10 cellular contexts compared by ENCODE assay signal in genomic region chr10:128087884-128088695, GRCh38. TPM values are rescaled to one million over a fixed set of nuclear protein-coding genes. Genes with fewer than 3 reads are reported as not detected.
DNase-seq lines count a peak whose midpoint lies in the region; ATAC-seq and TF ChIP-seq lines count a peak whose summit lies in the region.
"Had no signal": no experiment of that assay in that cellular context is flagged by ENCODE, and none has a peak within 500 bp of the region (broad histone marks: within the 10 kb centered on the region; RNA-seq: fewer than 3 reads in every experiment).

No MANE protein-coding gene starts in this region.

- H3K9me3 ChIP-seq in BE2C = no peaks in the 10 kb centered on the region

- ATAC-seq in SK-N-SH treated with all-trans-retinoic acid at 6 μM for 48 hours = peak; percentile 44
- ATAC-seq in GM19035 (IDR thresholded peaks at IDR 0.05; ENCODE audit: unreplicated experiment) = no peak
- ATAC-seq in GM19452 (IDR thresholded peaks at IDR 0.05; ENCODE audit: unreplicated experiment) = no peak
- no peak for ATAC-seq in HG03520 (IDR thresholded peaks at IDR 0.05; ENCODE audit: unreplicated experiment)
- ATAC-seq in HG03159 (IDR thresholded peaks at IDR 0.05; ENCODE audit: unreplicated experiment) = no peak
- ATAC-seq: sciatic nerve had no signal

- H3K36me3 ChIP-seq in BE2C = no peaks in the 10 kb centered on the region

- TF ChIP-seq CTCF in BE2C (IDR thresholded peaks at IDR 0.05; ENCODE audit: low read depth, low read length) = 0 out of 2 replicates have a peak, but pooled peaks have one; percentile 22

- H3K27me3 ChIP-seq in BE2C = no peaks in the 10 kb centered on the region

- DNase-seq in BE2C (no peak), H4 (ENCODE audit: low spot score) (peak; percentile 42), islet precursor cell (peak; percentile 58)
- DNase-seq: activated B cell treated with CpG ODN at 0.5 μM for 24 hours had no signal

- no peak overlapping the region for H3K4me3 ChIP-seq in BE2C (ENCODE audit: low read depth, low read length)

- no peaks in the 10 kb centered on the region for H3K4me1 ChIP-seq in BE2C

TF ChIP-seq in SK-N-SH treated with all-trans-retinoic acid at 6 μM for 48 hours, 23 proteins besides CTCF, POLR2A, EP300 and RAD21:
- no peak for TF ChIP-seq ZNF565 (CRISPR knock-in tag; conservative IDR thresholded peaks at IDR 0.05; ENCODE audit: low read depth)
- TF ChIP-seq CSDC2 (CRISPR knock-in tag; IDR thresholded peaks at IDR 0.05) = no peak

RNA-seq across cellular contexts. Expression of gene MKI67, which starts 38.1 kb away (rescaled TPM):
- polyA plus RNA-seq in BE2C (2012; ENCODE audit: insufficient read depth, insufficient read length, low read depth) = 16.7 TPM
- 19.2 and 33.3 TPM in 2 replicates for total RNA-seq in H4 (2014; rRNA removed; shearing (Covaris generic))
